11 cellular contexts compared by ENCODE assay signal in genomic region chr5:123814796-123815479, GRCh38.
DNase-seq lines count a peak whose midpoint lies in the region; TF ChIP-seq lines count a peak whose summit lies in the region.
"Had no signal": no experiment of that assay in that cellular context is flagged by ENCODE, and none has a peak within 500 bp of the region (broad histone marks: within the 10 kb centered on the region; RNA-seq: fewer than 3 reads in every experiment).

No MANE protein-coding gene starts in this region.

- no peak overlapping the region for H2BK20ac ChIP-seq in H9 (ENCODE audit: low read depth, low read length, poor library complexity, severe bottlenecking)

- no peak overlapping the region for H3K27ac ChIP-seq in H9 (ENCODE audit: insufficient read length, low read depth, low read length)
- peak overlapping the region; percentile 83 for H3K27ac ChIP-seq in SJCRH30
- no peak overlapping the region for H3K27ac ChIP-seq in neuronal stem cell (replicated peaks; ENCODE audit: low read length)
- no peak overlapping the region for H3K27ac ChIP-seq in ascending aorta
- H3K27ac ChIP-seq: stomach had no signal

- BruUV-seq in MCF 10A (replicated peaks; lab: Mats Ljungman, UMichigan), result no TSS peak

- H3K36me3 Mint-ChIP-seq in H9 (ENCODE audit: insufficient read depth in 1 of 3, low read depth in 3 of 3) (no peaks in the 10 kb centered on the region), MCF 10A (ENCODE audit: insufficient read depth, unreplicated experiment) (no peaks in the 10 kb centered on the region)

- no peaks in the 10 kb centered on the region for H3K79me2 ChIP-seq in H9 (ENCODE audit: insufficient read depth, low read length)

- no peak overlapping the region for H4K5ac ChIP-seq in H9 (ENCODE audit: insufficient read length, low read depth, low read length)

- H3K79me1 ChIP-seq in H9 (ENCODE audit: insufficient read depth, low read depth, low read length, poor library complexity, severe bottlenecking) (no peaks in the 10 kb centered on the region), neuronal stem cell (ENCODE audit: low read depth, low read length) (no peaks in the 10 kb centered on the region)

- H3T11ph ChIP-seq in H9 (ENCODE audit: low read length), result no peak overlapping the region

- H3K4ac ChIP-seq in H9 (ENCODE audit: low read depth, low read length) (no peak overlapping the region), neuronal stem cell (ENCODE audit: low read length) (no peak overlapping the region)

- intact Hi-C loops in ascending aorta (cut with DNase I), result no loop called here
- intact Hi-C loops in MCF 10A (cut with micrococcal nuclease), result no loop called here

- POLR2A ChIA-PET in MCF 10A (lab: Yijun Ruan, JAX), result interaction anchor here (1.1 kb wide), 1 partner anchor 66 kb away, joined by 4 read pairs; no protein-coding TSS in a partner anchor

- H3K27me3 ChIP-seq in H9 (ENCODE audit: insufficient read depth, low read length) (no peaks in the 10 kb centered on the region), SJCRH30 (no peaks in the 10 kb centered on the region), neuronal stem cell (ENCODE audit: control insufficient read depth in 3 of 3, insufficient read depth in 3 of 3, low read depth in 1 of 3, low read length in 3 of 3) (no peaks in the 10 kb centered on the region), ascending aorta (no peaks in the 10 kb centered on the region)
- H3K27me3 ChIP-seq: stomach had no signal

- H3K4me3 ChIP-seq in SJCRH30 (peak overlapping the region; percentile 45), fibroblast of mammary gland (ENCODE audit: control insufficient read depth, low read depth, low read length) (no peak overlapping the region), neuronal stem cell (ENCODE audit: low read length in 2 of 2) (no peak overlapping the region), ascending aorta (no peak overlapping the region)
- H3K4me3 ChIP-seq: stomach had no signal

- H3K9me3 ChIP-seq in H9 (ENCODE audit: control insufficient read depth, low read depth, low read length) (no peaks in the 10 kb centered on the region), SJCRH30 (replicated peaks) (no peaks in the 10 kb centered on the region), neuronal stem cell (replicated peaks in 1 of 2; ENCODE audit: control insufficient read depth in 2 of 2, insufficient read depth in 1 of 2, low read depth in 1 of 2, low read length in 2 of 2) (no peaks in the 10 kb centered on the region), ascending aorta (no peaks in the 10 kb centered on the region)
- H3K9me3 ChIP-seq: stomach had no signal

- peaks cover 14% of the 10 kb centered on the region; the same call in 1 of the 2 replicates for H3K4me1 ChIP-seq in H9 (ENCODE audit: insufficient read depth, low read length)
- peaks cover 66% of the 10 kb centered on the region for H3K4me1 ChIP-seq in SJCRH30
- peaks cover 16 to 50% of the 10 kb centered on the region in 2 donors for H3K4me1 ChIP-seq in neuronal stem cell (ENCODE audit: control insufficient read depth in 2 of 2, insufficient read depth in 1 of 2, low read depth in 1 of 2, low read length in 2 of 2)
- H3K4me1 ChIP-seq in ascending aorta, result no peaks in the 10 kb centered on the region

- H3K4me3 Mint-ChIP-seq in H9 (peak overlapping the region; percentile 4 to 32; a peak in 2 of 5 replicates), MCF 10A (ENCODE audit: unreplicated experiment) (no peak overlapping the region)
- H3K4me3 Mint-ChIP-seq: dendritic cell treated with granulocyte-macrophage colony-stimulating factor and Interleukin-4, amounts not matched to agents 40 ng/mL and 50 ng/mL, for 4 days had no signal

- H3K14ac ChIP-seq in H9 (ENCODE audit: insufficient read depth, low read length) (no peak overlapping the region), neuronal stem cell (ENCODE audit: low read length) (no peak overlapping the region)

- H2BK120ac ChIP-seq in H9 (ENCODE audit: low read depth, low read length, poor library complexity, severe bottlenecking) (no peak overlapping the region), neuronal stem cell (ENCODE audit: low read depth, low read length) (no peak overlapping the region)

- H3K9me3 Mint-ChIP-seq in H9, result no peaks in the 10 kb centered on the region
- no peaks in the 10 kb centered on the region for H3K9me3 Mint-ChIP-seq in MCF 10A (ENCODE audit: unreplicated experiment)
- H3K9me3 Mint-ChIP-seq: dendritic cell treated with granulocyte-macrophage colony-stimulating factor and Interleukin-4, amounts not matched to agents 40 ng/mL and 50 ng/mL, for 4 days had no signal

- no peaks in the 10 kb centered on the region for H3K23me2 ChIP-seq in H9 (ENCODE audit: insufficient read length, low read depth, low read length, poor library complexity, severe bottlenecking)

- no peak overlapping the region for H2BK5ac ChIP-seq in H9 (ENCODE audit: insufficient read length, low read length)
- no peak overlapping the region for H2BK5ac ChIP-seq in neuronal stem cell (ENCODE audit: low read length)

- no peak overlapping the region for H2BK12ac ChIP-seq in H9 (ENCODE audit: insufficient read length, low read depth, low read length)
- H2BK12ac ChIP-seq in neuronal stem cell (ENCODE audit: low read length), result no peak overlapping the region

- CTCF ChIA-PET in MCF 10A (lab: Yijun Ruan, JAX), result interaction anchor here (1.0 kb wide), 1 partner anchor 79 kb away, joined by 3 read pairs; no protein-coding TSS in a partner anchor

- H3K36me3 ChIP-seq in SJCRH30 (no peaks in the 10 kb centered on the region), neuronal stem cell (replicated peaks in 1 of 2; ENCODE audit: control insufficient read depth in 2 of 2, insufficient read depth in 2 of 2, low read length in 2 of 2) (no peaks in the 10 kb centered on the region), ascending aorta (no peaks in the 10 kb centered on the region)
- H3K36me3 ChIP-seq: stomach had no signal

- TF ChIP-seq CTCF in H9 (conservative IDR thresholded peaks at IDR 0.05), result no peak
- no peak for TF ChIP-seq CTCF in fibroblast of mammary gland (conservative IDR thresholded peaks at IDR 0.05; ENCODE audit: control insufficient read depth, insufficient read depth, low read depth, low read length)
- no peak for TF ChIP-seq CTCF in ascending aorta (IDR thresholded peaks at IDR 0.05)
- no peak for TF ChIP-seq CTCF in MCF 10A (IDR thresholded peaks at IDR 0.05; ENCODE audit: unreplicated experiment)

- H3K27me3 Mint-ChIP-seq in H9 (ENCODE audit: low read depth) (no peaks in the 10 kb centered on the region), MCF 10A (ENCODE audit: insufficient read depth, unreplicated experiment) (no peaks in the 10 kb centered on the region)
- H3K27me3 Mint-ChIP-seq: dendritic cell treated with granulocyte-macrophage colony-stimulating factor and Interleukin-4, amounts not matched to agents 40 ng/mL and 50 ng/mL, for 4 days had no signal

- H2AFZ ChIP-seq in H9 (ENCODE audit: low read length) (no peak overlapping the region), neuronal stem cell (ENCODE audit: low read length) (peak overlapping the region; percentile 79)

- H3K56ac ChIP-seq in H9 (ENCODE audit: insufficient read length, low read depth, low read length), result no peak overlapping the region

- no peak overlapping the region for H4K8ac ChIP-seq in H9 (replicated peaks; ENCODE audit: insufficient read length, low read depth, low read length)
- no peak overlapping the region for H4K8ac ChIP-seq in neuronal stem cell (ENCODE audit: low read depth, low read length)

- H3K18ac ChIP-seq in H9 (ENCODE audit: insufficient read length, low read depth, low read length) (no peak overlapping the region), neuronal stem cell (ENCODE audit: low read length) (no peak overlapping the region)

- H3K27ac Mint-ChIP-seq in H9 (peak overlapping the region; percentile 73 to 99 (median 94)), MCF 10A (ENCODE audit: low read depth, unreplicated experiment) (no peak overlapping the region)
- H3K27ac Mint-ChIP-seq: dendritic cell treated with granulocyte-macrophage colony-stimulating factor and Interleukin-4, amounts not matched to agents 40 ng/mL and 50 ng/mL, for 4 days had no signal

- H3K4me1 Mint-ChIP-seq in H9 (peaks cover 59 to 61% of the 10 kb centered on the region in 2 experiments), MCF 10A (ENCODE audit: insufficient read depth, unreplicated experiment) (no peaks in the 10 kb centered on the region)

- H3K9ac ChIP-seq in H9 (ENCODE audit: extremely low read depth, insufficient read length, low read length), result no peak overlapping the region
- no peak overlapping the region for H3K9ac ChIP-seq in neuronal stem cell (ENCODE audit: low read depth, low read length, poor library complexity)

- no peak overlapping the region for H3K4me2 ChIP-seq in H9 (ENCODE audit: insufficient read depth, insufficient read length, low read length)
- no peak overlapping the region for H3K4me2 ChIP-seq in neuronal stem cell (ENCODE audit: insufficient read depth, low read length, poor library complexity, severe bottlenecking)

- no peaks in the 10 kb centered on the region for H4K20me1 ChIP-seq in H9 (ENCODE audit: control insufficient read depth, insufficient read depth, insufficient read length)

- H4K91ac ChIP-seq in H9 (ENCODE audit: insufficient read length, low read depth, low read length), result no peak overlapping the region
- H4K91ac ChIP-seq in neuronal stem cell (ENCODE audit: low read depth, low read length, poor library complexity), result no peak overlapping the region

- DNase-seq in H9 (no peak), SJCRH30 (peak; percentile 26 to 58), fibroblast of mammary gland (ENCODE audit: low read depth) (peak; percentile 30), neuronal stem cell (ENCODE audit: low spot score) (no peak), ascending aorta (ENCODE audit: low spot score in 2 of 2) (no peak), MCF 10A (ENCODE audit: unreplicated experiment) (no peak), NK-92 (lab: John Stamatoyannopoulos, UW; ENCODE audit: unreplicated experiment) (no peak)
- no peak for DNase-seq in stimulated activated naive CD4-positive, alpha-beta T cell treated with Interleukin-2 at 50 U/mL for 16 hours (lab: John Stamatoyannopoulos, UW)
- DNase-seq: stomach, T1000 had no signal

- H2BK15ac ChIP-seq in H9 (ENCODE audit: low read depth, low read length) (no peak overlapping the region), neuronal stem cell (ENCODE audit: low read length) (no peak overlapping the region)

- H3K23ac ChIP-seq in H9 (ENCODE audit: insufficient read length, low read depth, low read length) (no peak overlapping the region), neuronal stem cell (ENCODE audit: low read depth, low read length, poor library complexity) (no peak overlapping the region)

- H2AK5ac ChIP-seq in H9 (ENCODE audit: insufficient read length, low read length) (no peak overlapping the region), neuronal stem cell (ENCODE audit: low read depth, low read length) (no peak overlapping the region)

- WGBS in H9 (ENCODE audit: extremely low coverage, insufficient read length, low lambda C conversion rate), result no CpG with 5 or more reads among the region's 8 CpGs
- no CpG with 5 or more reads among the region's 8 CpGs for WGBS in neuronal stem cell (ENCODE audit: extremely low coverage in 2 of 2, insufficient read length in 2 of 2, insufficient replicate concordance in 1 of 2), 2 donors

Comparison
In these comparisons a context has a peak if more than half of its experiments do, and no peak if none do; other contexts are left out.
1. DNase-seq: peak in SJCRH30 (2 of 2) and fibroblast of mammary gland (single experiment); none in H9 (single experiment), neuronal stem cell (single experiment), stimulated activated naive CD4-positive, alpha-beta T cell treated with Interleukin-2 at 50 U/mL for 16 hours (single experiment), ascending aorta (0 of 2), MCF 10A (single experiment) and NK-92 (single experiment).